Comparison of ENCODE assay signal across 9 cellular contexts in the genomic region with DNA sequence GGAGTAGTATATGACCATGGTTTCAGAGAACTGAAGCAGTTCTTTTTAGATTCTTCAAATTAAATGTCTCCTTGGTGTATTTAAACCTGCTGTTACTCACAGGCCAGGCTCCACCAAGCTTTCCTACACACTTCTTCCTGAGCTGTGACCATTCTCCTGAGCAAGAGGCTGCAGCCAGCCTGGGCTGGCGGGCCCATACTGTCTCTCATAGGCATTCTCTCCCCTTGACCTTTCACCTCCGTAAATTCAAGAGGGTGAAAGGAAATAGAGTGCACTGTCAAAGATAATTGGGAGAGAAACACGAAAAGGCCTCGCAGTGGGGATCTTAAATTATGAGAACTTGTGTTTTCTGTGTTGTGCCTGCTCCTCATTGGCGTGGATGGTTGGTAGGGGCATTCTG. TPM values are rescaled to one million over a fixed set of nuclear protein-coding genes. Genes with fewer than 3 reads are reported as not detected.
DNase-seq lines count a peak whose midpoint lies in the region; TF ChIP-seq lines count a peak whose summit lies in the region.
"Had no signal": no experiment of that assay in that cellular context is flagged by ENCODE, and none has a peak within 500 bp of the region (broad histone marks: within the 10 kb centered on the region; RNA-seq: fewer than 3 reads in every experiment).

No MANE protein-coding gene starts in this region.

- peak overlapping the region; percentile 73 for H3K4me2 ChIP-seq in fibroblast of lung (ENCODE audit: extremely low read depth, insufficient read depth, low read length)

- TF ChIP-seq CTCF in fibroblast of lung (conservative IDR thresholded peaks at IDR 0.05 in 1 of 2, IDR thresholded peaks at IDR 0.05 in 1 of 2; ENCODE audit: low read depth in 1 of 2, low read length in 2 of 2), result no peak

- H3K4me1 ChIP-seq in fibroblast of lung (ENCODE audit: control insufficient read depth, extremely low read depth, insufficient read depth, low read length), result peaks cover 23% of the 10 kb centered on the region

- intact Hi-C loops in posterior vena cava (cut with DNase I), result loop anchor here in 1 of 2 donors (5.0 kb wide), 1 partner anchor 423 kb away; no protein-coding TSS in a partner anchor

- no peaks in the 10 kb centered on the region for H3K27me3 ChIP-seq in fibroblast of lung (ENCODE audit: control insufficient read depth, insufficient read depth, low read length)

- H3K4me3 ChIP-seq in SK-N-MC (peak overlapping the region; percentile 93), fibroblast of lung (replicated peaks in 1 of 4; ENCODE audit: control extremely low read depth in 1 of 4, insufficient read depth in 1 of 4, low read depth in 3 of 4, low read length in 4 of 4) (peak overlapping the region; percentile 77 to 99 (median 98))

- no peak overlapping the region for H3K27ac ChIP-seq in SK-N-MC
- H3K27ac ChIP-seq in fibroblast of lung (ENCODE audit: insufficient read depth, low read length), result peak overlapping the region; percentile 96

- H3K79me2 ChIP-seq in fibroblast of lung (ENCODE audit: control insufficient read depth, insufficient read depth, low read length), result peaks cover 87% of the 10 kb centered on the region

- DNase-seq in ELF-1 (ENCODE audit: low read depth, low spot score), result peak; percentile 46
- DNase-seq in SK-N-MC (ENCODE audit: low read depth, low spot score), result no peak
- no peak for DNase-seq in fibroblast of lung (ENCODE audit: low read depth in 2 of 2)
- peak; percentile 61 for DNase-seq in posterior vena cava (ENCODE audit: low spot score)
- no peak for DNase-seq in islet precursor cell
- DNase-seq in NOMO-1 treated with DMSO at 0.1 percent for 48 hours (lab: John Stamatoyannopoulos, UW; ENCODE audit: unreplicated experiment), result no peak
- DNase-seq in stimulated activated naive CD4-positive, alpha-beta T cell treated with Interleukin-2 at 50 U/mL for 16 hours (lab: John Stamatoyannopoulos, UW), result no peak
- no peak for DNase-seq in SHP77 treated with DMSO at 0.1 percent for 48 hours (lab: John Stamatoyannopoulos, UW)
- DNase-seq: NCI-H187 treated with DMSO at 0.1 percent for 48 hours had no signal

- H3K9me3 ChIP-seq in SK-N-MC (ENCODE audit: low read depth, low read length) (no peaks in the 10 kb centered on the region), fibroblast of lung (ENCODE audit: control insufficient read depth, insufficient read depth, low read depth, low read length) (no peaks in the 10 kb centered on the region)

- H2AFZ ChIP-seq in fibroblast of lung (ENCODE audit: low read length), result no peak overlapping the region

- H3K9ac ChIP-seq in SK-N-MC (ENCODE audit: insufficient read length) (peak overlapping the region; percentile 99), fibroblast of lung (ENCODE audit: insufficient read depth, low read length) (no peak overlapping the region)

- H3K36me3 ChIP-seq in SK-N-MC (ENCODE audit: insufficient read depth, low read length) (peaks cover 49% of the 10 kb centered on the region), fibroblast of lung (ENCODE audit: control insufficient read depth, insufficient read depth, low read length) (peaks cover 8% of the 10 kb centered on the region)

- H4K20me1 ChIP-seq in fibroblast of lung (ENCODE audit: control insufficient read depth, extremely low read depth, insufficient read depth, low read length), result peaks cover 18% of the 10 kb centered on the region

RNA-seq across cellular contexts. Expression of gene ARF1, which starts 2.3 kb away (rescaled TPM):
- total RNA-seq in fibroblast of lung (195 and 261 TPM in 2 replicates), posterior vena cava (100 to 1,000 TPM; 300 to 342 TPM)
- 546 and 642 TPM in 2 replicates for polyA plus RNA-seq in fibroblast of lung
- 456 and 567 TPM in 2 replicates for polyA plus RNA-seq in fibroblast of lung (2012)
- 684 and 840 TPM in 2 replicates for polyA minus RNA-seq in fibroblast of lung (ENCODE audit: low replicate concordance)

RNA-seq across cellular contexts. Expression of gene C1orf35, which starts 18.3 kb away (rescaled TPM):
- 7.6 and 8.0 TPM in 2 replicates for total RNA-seq in fibroblast of lung
- polyA plus RNA-seq in fibroblast of lung, result 4.8 and 7.0 TPM in 2 replicates
- 8.5 and 15.4 TPM in 2 replicates for polyA plus RNA-seq in fibroblast of lung (2012)
- 2.6 and 6.9 TPM in 2 replicates for polyA minus RNA-seq in fibroblast of lung (ENCODE audit: low replicate concordance)
- 1 to 10 TPM; 7.8 to 8.0 TPM for total RNA-seq in posterior vena cava

RNA-seq across cellular contexts. Expression of gene MRPL55, which starts 24.3 kb away (rescaled TPM):
- total RNA-seq in fibroblast of lung (51.7 and 61.6 TPM in 2 replicates), posterior vena cava (10 to 100 TPM; 30.0 to 30.9 TPM)
- polyA plus RNA-seq in fibroblast of lung, result 39.5 and 41.0 TPM in 2 replicates
- polyA plus RNA-seq in fibroblast of lung (2012), result 55.0 and 70.4 TPM in 2 replicates
- 7.1 and 30.6 TPM in 2 replicates for polyA minus RNA-seq in fibroblast of lung (ENCODE audit: low replicate concordance)

RNA-seq across cellular contexts. Expression of gene GUK1, which starts 55.3 kb away (rescaled TPM):
- total RNA-seq in fibroblast of lung (325 and 479 TPM in 2 replicates), posterior vena cava (100 to 1,000 TPM; 220 to 234 TPM)
- 217 and 286 TPM in 2 replicates for polyA plus RNA-seq in fibroblast of lung
- polyA plus RNA-seq in fibroblast of lung (2012), result 265 and 391 TPM in 2 replicates
- 101 and 146 TPM in 2 replicates for polyA minus RNA-seq in fibroblast of lung (ENCODE audit: low replicate concordance)

Comparison
In these comparisons a context has a peak if more than half of its experiments do, and no peak if none do; other contexts are left out.
1. DNase-seq: peak in ELF-1 (single experiment) and posterior vena cava (single experiment); none in SK-N-MC (single experiment), fibroblast of lung (0 of 2), islet precursor cell (single experiment), NOMO-1 treated with DMSO at 0.1 percent for 48 hours (single experiment), stimulated activated naive CD4-positive, alpha-beta T cell treated with Interleukin-2 at 50 U/mL for 16 hours (single experiment) and SHP77 treated with DMSO at 0.1 percent for 48 hours (single experiment).